Comparison of ENCODE assay signal across 15 cellular contexts in genomic region chr3:47996440-47996839, GRCh38. TPM values are rescaled to one million over a fixed set of nuclear protein-coding genes. Genes with fewer than 3 reads are reported as not detected.
DNase-seq lines count a peak whose midpoint lies in the region; ATAC-seq and TF ChIP-seq lines count a peak whose summit lies in the region.
"Had no signal": no experiment of that assay in that cellular context is flagged by ENCODE, and none has a peak within 500 bp of the region (broad histone marks: within the 10 kb centered on the region; RNA-seq: fewer than 3 reads in every experiment).

No MANE protein-coding gene starts in this region.

- H4K8ac ChIP-seq in H9 (replicated peaks; ENCODE audit: insufficient read length, low read depth, low read length) = no peak overlapping the region

- H2BK12ac ChIP-seq in H9 (ENCODE audit: insufficient read length, low read depth, low read length) = no peak overlapping the region

- no peak overlapping the region for H2AFZ ChIP-seq in H9 (ENCODE audit: low read length)

- H3K79me2 ChIP-seq in H9 (ENCODE audit: insufficient read depth, low read length) = no peaks in the 10 kb centered on the region

- H3K23ac ChIP-seq in H9 (ENCODE audit: insufficient read length, low read depth, low read length) = no peak overlapping the region

- H3K4ac ChIP-seq in H9 (ENCODE audit: low read depth, low read length) = no peak overlapping the region

- 78 to 85% methylated on average over 2 of the region's 2 CpGs for WGBS in testis, 2 donors
- WGBS in H9 (ENCODE audit: extremely low coverage, insufficient read length, low lambda C conversion rate) = no CpG with 5 or more reads among the region's 2 CpGs

- H3K4me1 Mint-ChIP-seq in activated T-cell treated with anti-CD3 and anti-CD28 coated beads, Interleukin-2, amount 50 U/mL, for 72 hours (ENCODE audit: low read depth) = peaks cover 10% of the 10 kb centered on the region
- H3K4me1 Mint-ChIP-seq in T-helper 17 cell (peaks cover 24% of the 10 kb centered on the region), H9 (peaks cover 15 to 19% of the 10 kb centered on the region in 2 experiments)
- H3K4me1 Mint-ChIP-seq in effector memory CD8-positive, alpha-beta T cell (ENCODE audit: low read depth in 2 of 2) = peaks cover 7 to 26% of the 10 kb centered on the region in 2 donors

- H2AK5ac ChIP-seq in H9 (ENCODE audit: insufficient read length, low read length) = no peak overlapping the region

- H3K4me2 ChIP-seq in H9 (ENCODE audit: insufficient read depth, insufficient read length, low read length) = no peak overlapping the region
- H3K4me2 ChIP-seq: KMS-11 had no signal

- H2BK120ac ChIP-seq in H9 (ENCODE audit: low read depth, low read length, poor library complexity, severe bottlenecking) = no peak overlapping the region

- H3K56ac ChIP-seq in H9 (ENCODE audit: insufficient read length, low read depth, low read length) = no peak overlapping the region

- no peak overlapping the region for H3K14ac ChIP-seq in H9 (ENCODE audit: insufficient read depth, low read length)

- H4K91ac ChIP-seq in H9 (ENCODE audit: insufficient read length, low read depth, low read length) = no peak overlapping the region

- intact Hi-C loops in testis (cut with DNase I; ENCODE audit: low total_unique reads) = loop anchor here (10.0 kb wide), 1 partner anchor 172 kb away; no protein-coding TSS in a partner anchor

- H3K9me3 ChIP-seq in T-helper 17 cell (ENCODE audit: control insufficient read depth, low read length, poor library complexity, severe bottlenecking) (no peaks in the 10 kb centered on the region), testis (no peaks in the 10 kb centered on the region), H9 (ENCODE audit: control insufficient read depth, low read depth, low read length) (no peaks in the 10 kb centered on the region)
- H3K9me3 ChIP-seq: BLaER1 treated with 17β-estradiol and CSF1 and Interleukin-3, amounts not matched to agents 10 nM and 100 nM; MG63 had no signal

- H3K27ac ChIP-seq in testis = peak overlapping the region; percentile 17 to 18
- no peak overlapping the region for H3K27ac ChIP-seq in H9 (ENCODE audit: insufficient read length, low read depth, low read length)
- no peak overlapping the region for H3K27ac ChIP-seq in substantia nigra (ENCODE audit: low read depth, low read length, poor library complexity, severe bottlenecking)
- H3K27ac ChIP-seq: BLaER1 treated with 17β-estradiol and CSF1 and Interleukin-3, amounts not matched to agents 10 nM and 100 nM; KMS-11; SK-N-MC had no signal

- H3K36me3 Mint-ChIP-seq in activated T-cell treated with anti-CD3 and anti-CD28 coated beads, Interleukin-2, amount 50 U/mL, for 72 hours (ENCODE audit: insufficient read depth in 2 of 2) = peaks cover 2 to 5% of the 10 kb centered on the region in 2 donors
- H3K36me3 Mint-ChIP-seq in T-helper 17 cell (ENCODE audit: low read depth) (peaks cover 5% of the 10 kb centered on the region), H9 (ENCODE audit: insufficient read depth in 1 of 3, low read depth in 3 of 3) (peaks cover 11 to 22% (median 16%) of the 10 kb centered on the region in 3 experiments; a peak in 6 of 7 replicates)
- H3K36me3 Mint-ChIP-seq in effector memory CD8-positive, alpha-beta T cell (ENCODE audit: insufficient read depth) = peaks cover 14% of the 10 kb centered on the region

- no peaks in the 10 kb centered on the region for H3K9me3 Mint-ChIP-seq in activated T-cell treated with anti-CD3 and anti-CD28 coated beads, Interleukin-2, amount 50 U/mL, for 72 hours
- H3K9me3 Mint-ChIP-seq in effector memory CD8-positive, alpha-beta T cell = no peaks in the 10 kb centered on the region
- no peaks in the 10 kb centered on the region for H3K9me3 Mint-ChIP-seq in H9

- no peak overlapping the region for H2BK20ac ChIP-seq in H9 (ENCODE audit: low read depth, low read length, poor library complexity, severe bottlenecking)

- no peaks in the 10 kb centered on the region for H3K27me3 Mint-ChIP-seq in activated T-cell treated with anti-CD3 and anti-CD28 coated beads, Interleukin-2, amount 50 U/mL, for 72 hours (ENCODE audit: low read depth)
- H3K27me3 Mint-ChIP-seq in T-helper 17 cell (no peaks in the 10 kb centered on the region), H9 (ENCODE audit: low read depth) (no peaks in the 10 kb centered on the region)
- no peaks in the 10 kb centered on the region for H3K27me3 Mint-ChIP-seq in effector memory CD8-positive, alpha-beta T cell

- no peak for DNase-seq in activated T-cell treated with anti-CD3 and anti-CD28 coated beads, Interleukin-2, amount 50 U/mL, for 72 hours
- DNase-seq in activated T-cell treated with anti-CD3 and anti-CD28 coated beads for 4 hours (no peak), T-helper 17 cell (no peak), testis (no peak), H9 (no peak), substantia nigra (lab: John Stamatoyannopoulos, UW) (no peak)
- no peak for DNase-seq in effector memory CD8-positive, alpha-beta T cell
- DNase-seq: MG63, NCI-H187 treated with DMSO at 0.1 percent for 48 hours, NCI-H446 had no signal

- no peak overlapping the region for H2BK5ac ChIP-seq in H9 (ENCODE audit: insufficient read length, low read length)

- H2BK15ac ChIP-seq in H9 (ENCODE audit: low read depth, low read length) = no peak overlapping the region

- no peak overlapping the region for H3T11ph ChIP-seq in H9 (ENCODE audit: low read length)

- no peak overlapping the region for H3K9ac ChIP-seq in H9 (ENCODE audit: extremely low read depth, insufficient read length, low read length)
- H3K9ac ChIP-seq: BLaER1 treated with 17β-estradiol and CSF1 and Interleukin-3, amounts not matched to agents 10 nM and 100 nM; KMS-11 had no signal

- H3K36me3 ChIP-seq in testis (ENCODE audit: low read depth, missing control alignments) = no peaks in the 10 kb centered on the region

- ATAC-seq in activated T-cell treated with anti-CD3 and anti-CD28 coated beads, Interleukin-2, amount 50 U/mL, for 72 hours (replicated peaks in 1 of 2) = peak in 1 of 2 donors; percentile 74
- ATAC-seq in T-helper 17 cell (no peak), HG02840 (IDR thresholded peaks at IDR 0.05; ENCODE audit: low FRiP score, unreplicated experiment) (no peak)
- ATAC-seq in effector memory CD8-positive, alpha-beta T cell (replicated peaks) = no peak
- ATAC-seq: Right ventricle myocardium inferior had no signal

- TF ChIP-seq POLR2A in testis (IDR thresholded peaks at IDR 0.05) = no peak

- no peak overlapping the region for H3K4me3 ChIP-seq in testis
- H3K4me3 ChIP-seq: BLaER1 treated with 17β-estradiol and CSF1 and Interleukin-3, amounts not matched to agents 10 nM and 100 nM; MG63; SK-N-MC had no signal

- no peak overlapping the region for H3K18ac ChIP-seq in H9 (ENCODE audit: insufficient read length, low read depth, low read length)

- H3K27ac Mint-ChIP-seq in activated T-cell treated with anti-CD3 and anti-CD28 coated beads, Interleukin-2, amount 50 U/mL, for 72 hours = peak overlapping the region; percentile 41
- H3K27ac Mint-ChIP-seq in T-helper 17 cell = peak overlapping the region; percentile 95
- peak overlapping the region; percentile 1 to 63 for H3K27ac Mint-ChIP-seq in effector memory CD8-positive, alpha-beta T cell
- H3K27ac Mint-ChIP-seq in H9 = peak overlapping the region in 1 of 3 experiments; percentile 19; a peak in 1 of 7 replicates

- H3K23me2 ChIP-seq in H9 (ENCODE audit: insufficient read length, low read depth, low read length, poor library complexity, severe bottlenecking) = no peaks in the 10 kb centered on the region

- H4K5ac ChIP-seq in H9 (ENCODE audit: insufficient read length, low read depth, low read length) = no peak overlapping the region

- H3K4me1 ChIP-seq in testis (peaks cover 23% of the 10 kb centered on the region), H9 (ENCODE audit: insufficient read depth, low read length) (no peaks in the 10 kb centered on the region)

- no peak overlapping the region for H3K4me3 Mint-ChIP-seq in activated T-cell treated with anti-CD3 and anti-CD28 coated beads, Interleukin-2, amount 50 U/mL, for 72 hours
- H3K4me3 Mint-ChIP-seq in T-helper 17 cell (no peak overlapping the region), H9 (no peak overlapping the region)
- H3K4me3 Mint-ChIP-seq in effector memory CD8-positive, alpha-beta T cell = no peak overlapping the region

- TF ChIP-seq CTCF in testis (IDR thresholded peaks at IDR 0.05) = no peak
- TF ChIP-seq CTCF in H9 (conservative IDR thresholded peaks at IDR 0.05) = no peak

- no peaks in the 10 kb centered on the region for H3K27me3 ChIP-seq in testis
- H3K27me3 ChIP-seq in H9 (ENCODE audit: insufficient read depth, low read length) = no peaks in the 10 kb centered on the region
- H3K27me3 ChIP-seq: BLaER1 treated with 17β-estradiol and CSF1 and Interleukin-3, amounts not matched to agents 10 nM and 100 nM; MG63 had no signal

- no peaks in the 10 kb centered on the region for H4K20me1 ChIP-seq in H9 (ENCODE audit: control insufficient read depth, insufficient read depth, insufficient read length)

- no peaks in the 10 kb centered on the region for H3K79me1 ChIP-seq in H9 (ENCODE audit: insufficient read depth, low read depth, low read length, poor library complexity, severe bottlenecking)

RNA-seq across cellular contexts. Expression of gene MAP4, which starts 19.8 kb away (rescaled TPM):
- 100 to 1,000 TPM; 135 to 149 TPM for total RNA-seq in activated T-cell treated with anti-CD3 and anti-CD28 coated beads, Interleukin-2, amount 50 U/mL, for 72 hours
- total RNA-seq in T-helper 17 cell = 10 to 100 TPM; 80.6 to 89.7 TPM
- total RNA-seq in testis = 100 to 1,000 TPM; 226 to 241 TPM
- 195 TPM for polyA plus RNA-seq in testis (ENCODE audit: insufficient read depth, low read depth, low replicate concordance)
- 138 and 140 TPM in 2 replicates for total RNA-seq in H9 (2021)

Comparison
In these comparisons a context has a peak if more than half of its experiments do, and no peak if none do; other contexts are left out.
1. H3K27ac ChIP-seq: peak in testis (2 of 2); none in H9 (single experiment) and substantia nigra (single experiment).